18 cellular contexts compared by ENCODE assay signal in the genomic region with DNA sequence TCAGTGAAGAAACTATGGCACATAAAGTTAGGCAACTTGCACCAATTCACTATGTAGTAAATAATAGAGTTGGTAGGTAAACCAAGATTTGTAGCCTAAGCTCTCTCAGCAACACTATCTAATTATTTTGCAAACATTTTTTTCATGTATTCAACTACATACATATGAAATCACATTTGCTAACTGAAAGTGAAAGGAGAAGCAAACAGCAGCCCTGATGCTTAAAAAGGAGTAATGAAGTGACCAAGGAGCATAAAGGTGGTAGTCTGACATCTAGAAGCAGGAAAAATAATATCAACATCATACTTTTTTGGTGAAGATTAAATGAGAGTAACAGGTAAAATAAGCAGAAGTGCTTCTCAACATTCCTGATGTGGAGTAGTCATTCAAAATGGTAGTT.
A peak's percentile ranks its signal among the peaks of the same experiment; 100 is the strongest.
DNase-seq lines count a peak whose midpoint lies in the region; ATAC-seq and TF ChIP-seq lines count a peak whose summit lies in the region.
"Had no signal": no experiment of that assay in that cellular context is flagged by ENCODE, and none has a peak within 500 bp of the region (broad histone marks: within the 10 kb centered on the region; RNA-seq: fewer than 3 reads in every experiment).

No MANE protein-coding gene starts in this region.

- H3K27ac Mint-ChIP-seq in GM23338: no peak overlapping the region
- H3K27ac Mint-ChIP-seq in activated CD4-positive, alpha-beta T cell treated with anti-CD3 and anti-CD28 coated beads, Interleukin-2, amount 10 ng/mL, durations not matched to agents 24 days and 14 days: no peak overlapping the region
- H3K27ac Mint-ChIP-seq: stimulated activated memory B cell treated with anti-CD40 and anti-IgM and Interleukin-4, amounts not matched to agents 10 μg/mL and 1 μg/mL and 100 μg/mL, for 72 hours; T-cell; WTC11 had no signal

- no peaks in the 10 kb centered on the region for H3K9me3 Mint-ChIP-seq in GM23338
- H3K9me3 Mint-ChIP-seq in activated CD4-positive, alpha-beta T cell treated with anti-CD3 and anti-CD28 coated beads, Interleukin-2, amount 10 ng/mL, durations not matched to agents 24 days and 14 days: no peaks in the 10 kb centered on the region
- H3K9me3 Mint-ChIP-seq: stimulated activated memory B cell treated with anti-CD40 and anti-IgM and Interleukin-4, amounts not matched to agents 10 μg/mL and 1 μg/mL and 100 μg/mL, for 72 hours; WTC11 had no signal

- no peaks in the 10 kb centered on the region for H3K4me1 Mint-ChIP-seq in GM23338
- no peaks in the 10 kb centered on the region for H3K4me1 Mint-ChIP-seq in activated CD4-positive, alpha-beta T cell treated with anti-CD3 and anti-CD28 coated beads, Interleukin-2, amount 10 ng/mL, durations not matched to agents 24 days and 14 days
- H3K4me1 Mint-ChIP-seq: T-cell, WTC11 had no signal

- DNase-seq in GM13976 (ENCODE audit: low spot score) (peak; percentile 9), GM20000 (ENCODE audit: low spot score) (peak; percentile 5), choroid plexus epithelial cell (ENCODE audit: low read depth) (peak; percentile 17), GM23338 (ENCODE audit: low spot score) (no peak), midbrain (lab: John Stamatoyannopoulos, UW) (no peak)
- DNase-seq in activated CD4-positive, alpha-beta T cell treated with anti-CD3 and anti-CD28 coated beads for 1 hour: no peak
- no peak for DNase-seq in activated CD4-positive, alpha-beta T cell treated with anti-CD3 and anti-CD28 coated beads, Interleukin-2, amount 10 ng/mL, durations not matched to agents 24 days and 14 days
- DNase-seq: activated naive CD4-positive, alpha-beta T cell; KBM-7; left cardiac atrium; NCI-H510A treated with DMSO at 0.1 percent for 48 hours; T-cell had no signal

- H3K36me3 ChIP-seq in GM23338 (ENCODE audit: insufficient read depth): no peaks in the 10 kb centered on the region

- H3K27me3 Mint-ChIP-seq in GM23338 (ENCODE audit: insufficient read depth, low read depth, poor library complexity): no peaks in the 10 kb centered on the region
- H3K27me3 Mint-ChIP-seq in activated CD4-positive, alpha-beta T cell treated with anti-CD3 and anti-CD28 coated beads, Interleukin-2, amount 10 ng/mL, durations not matched to agents 24 days and 14 days: no peaks in the 10 kb centered on the region
- H3K27me3 Mint-ChIP-seq: stimulated activated memory B cell treated with anti-CD40 and anti-IgM and Interleukin-4, amounts not matched to agents 10 μg/mL and 1 μg/mL and 100 μg/mL, for 72 hours; T-cell had no signal

- peak; percentile 67 for ATAC-seq in HG03439 (IDR thresholded peaks at IDR 0.05; ENCODE audit: unreplicated experiment)
- ATAC-seq in GM23338: no peak
- ATAC-seq: left cardiac atrium; stimulated activated memory B cell treated with anti-CD40 and anti-IgM and Interleukin-4, amounts not matched to agents 10 μg/mL and 1 μg/mL and 100 μg/mL, for 72 hours; T-cell; WTC11 had no signal

- H2AFZ ChIP-seq in GM23338: no peak overlapping the region; the same call in 1 of the 2 replicates
- H2AFZ ChIP-seq: parathyroid adenoma had no signal

- TF ChIP-seq CTCF in GM13976 (IDR thresholded peaks at IDR 0.05; ENCODE audit: borderline replicate concordance, control extremely low read depth, extremely low read depth, insufficient read depth, missing control alignments): no peak
- no peak for TF ChIP-seq CTCF in GM20000 (IDR thresholded peaks at IDR 0.05; ENCODE audit: extremely low read depth, missing control alignments)
- TF ChIP-seq CTCF in choroid plexus epithelial cell (conservative IDR thresholded peaks at IDR 0.05; ENCODE audit: low read depth, low read length): no peak
- TF ChIP-seq CTCF in GM23338 (conservative IDR thresholded peaks at IDR 0.05; ENCODE audit: low read depth in 2 of 2): no peak

- no peak overlapping the region for H3K4me3 Mint-ChIP-seq in GM23338
- H3K4me3 Mint-ChIP-seq in activated CD4-positive, alpha-beta T cell treated with anti-CD3 and anti-CD28 coated beads, Interleukin-2, amount 10 ng/mL, durations not matched to agents 24 days and 14 days: no peak overlapping the region
- H3K4me3 Mint-ChIP-seq: stimulated activated memory B cell treated with anti-CD40 and anti-IgM and Interleukin-4, amounts not matched to agents 10 μg/mL and 1 μg/mL and 100 μg/mL, for 72 hours; T-cell; WTC11 had no signal

- in situ Hi-C loops in GM13976 (cut with MboI; ENCODE audit: low sequenced_read_pairs, unreplicated experiment): no loop called here

- intact Hi-C loops in activated CD4-positive, alpha-beta T cell treated with anti-CD3 and anti-CD28 coated beads, Interleukin-2, amount 10 ng/mL, durations not matched to agents 24 days and 14 days (cut with micrococcal nuclease): no loop called here

- H3K4me1 ChIP-seq in GM23338 (ENCODE audit: insufficient read depth): no peaks in the 10 kb centered on the region
- H3K4me1 ChIP-seq: parathyroid adenoma had no signal

- no peaks in the 10 kb centered on the region for H3F3A ChIP-seq in GM23338 (replicated peaks; ENCODE audit: low read depth)

- H3K27me3 ChIP-seq in GM23338 (ENCODE audit: insufficient read depth): no peaks in the 10 kb centered on the region

- no peak overlapping the region for H3K27ac ChIP-seq in GM23338 (ENCODE audit: low read depth)
- H3K27ac ChIP-seq: coronary artery, parathyroid adenoma had no signal

- no peaks in the 10 kb centered on the region for H4K20me1 ChIP-seq in GM23338 (replicated peaks; ENCODE audit: insufficient read depth)

- no peak overlapping the region for H3K4me3 ChIP-seq in choroid plexus epithelial cell (ENCODE audit: low read depth, low read length)
- H3K4me3 ChIP-seq in GM23338: no peak overlapping the region
- H3K4me3 ChIP-seq: coronary artery, smooth muscle cell had no signal

- no peaks in the 10 kb centered on the region for H3K36me3 Mint-ChIP-seq in GM23338 (ENCODE audit: low read depth)
- H3K36me3 Mint-ChIP-seq in activated CD4-positive, alpha-beta T cell treated with anti-CD3 and anti-CD28 coated beads, Interleukin-2, amount 10 ng/mL, durations not matched to agents 24 days and 14 days (ENCODE audit: low read depth): no peaks in the 10 kb centered on the region
- H3K36me3 Mint-ChIP-seq: stimulated activated memory B cell treated with anti-CD40 and anti-IgM and Interleukin-4, amounts not matched to agents 10 μg/mL and 1 μg/mL and 100 μg/mL, for 72 hours; T-cell; WTC11 had no signal

- no peaks in the 10 kb centered on the region for H3K9me2 ChIP-seq in GM23338 (ENCODE audit: insufficient read depth)

- H3K4me2 ChIP-seq in GM23338: no peak overlapping the region
- H3K4me2 ChIP-seq: smooth muscle cell had no signal

- H3K79me2 ChIP-seq in GM23338 (replicated peaks; ENCODE audit: insufficient read depth): no peaks in the 10 kb centered on the region
- H3K79me2 ChIP-seq: parathyroid adenoma had no signal

Comparison
In these comparisons a context has a peak if more than half of its experiments do, and no peak if none do; other contexts are left out.
1. DNase-seq: peak in GM13976 (single experiment), GM20000 (single experiment) and choroid plexus epithelial cell (single experiment); none in activated CD4-positive, alpha-beta T cell treated with anti-CD3 and anti-CD28 coated beads for 1 hour (single experiment), GM23338 (single experiment), activated CD4-positive, alpha-beta T cell treated with anti-CD3 and anti-CD28 coated beads, Interleukin-2, amount 10 ng/mL, durations not matched to agents 24 days and 14 days (single experiment) and midbrain (single experiment).